1 cellular context compared by ENCODE assay signal in the genomic region with DNA sequence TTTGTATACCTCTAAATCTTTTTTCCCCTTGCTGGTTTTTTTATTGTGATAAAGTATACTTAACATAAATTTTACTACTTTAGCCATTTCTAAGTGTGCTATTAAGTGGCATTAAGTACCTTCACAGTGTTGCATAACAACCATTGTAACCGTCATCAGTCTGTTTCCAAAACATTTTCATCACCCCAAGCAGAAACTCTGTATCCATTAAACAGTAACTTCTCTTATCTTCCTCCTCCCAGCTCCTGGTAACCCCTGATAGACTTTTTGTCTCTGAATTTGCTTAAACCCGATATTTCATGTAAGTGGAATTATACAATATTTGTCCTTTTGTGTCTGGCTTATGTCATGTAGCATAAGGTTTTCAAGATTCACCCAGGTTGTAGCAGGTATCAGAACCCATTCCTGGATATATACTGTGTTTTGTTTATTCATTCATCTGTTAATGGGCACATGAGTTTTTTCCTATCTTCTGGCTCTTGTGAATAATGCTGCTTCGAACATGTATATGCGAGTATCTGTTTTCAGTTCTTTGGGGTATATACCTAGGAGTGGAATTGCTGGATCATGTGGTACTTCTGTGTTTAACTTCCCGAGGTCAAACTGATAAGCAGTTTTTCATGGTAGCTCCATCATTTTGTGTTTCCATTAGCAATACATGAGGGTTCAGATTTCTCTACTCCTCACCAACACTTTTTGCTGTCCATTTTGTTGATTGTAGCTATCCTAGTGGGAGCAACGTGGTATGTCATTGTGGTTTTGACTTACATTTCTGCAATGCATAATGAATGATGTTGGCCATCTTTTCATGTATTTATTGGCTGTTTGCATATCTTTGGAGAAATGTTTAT.
TF ChIP-seq lines count a peak whose summit lies in the region.

No MANE protein-coding gene starts in this region.

TF ChIP-seq in endothelial cell of umbilical vein, 7 proteins besides CTCF, POLR2A, EP300 and RAD21 (continued from another document):
- TF ChIP-seq FOS (IDR thresholded peaks at IDR 0.05; ENCODE audit: borderline replicate concordance, insufficient read depth, low read length), result no peak
